ENCODE assay signal across 8 cellular contexts in genomic region chr7:24572421-24573007, GRCh38. TPM values are rescaled to one million over a fixed set of nuclear protein-coding genes. Genes with fewer than 3 reads are reported as not detected.
DNase-seq lines count a peak whose midpoint lies in the region; ATAC-seq lines count a peak whose summit lies in the region.

No MANE protein-coding gene starts in this region.

- ATAC-seq in GM18511 (IDR thresholded peaks at IDR 0.05; ENCODE audit: unreplicated experiment) (peak; percentile 22), HG02884 (IDR thresholded peaks at IDR 0.05; ENCODE audit: unreplicated experiment) (no peak)
- ATAC-seq in activated naive CD4-positive, alpha-beta T cell treated with anti-CD3 and anti-CD28 coated beads, Interleukin-2, amount 50 U/mL, for 72 hours = peak; percentile 52

- peak; percentile 73 for DNase-seq in A172 (ENCODE audit: low spot score)
- DNase-seq in NT2/D1 (ENCODE audit: low read depth, low spot score) = peak; percentile 38
- peak; percentile 24 to 54 for DNase-seq in activated naive CD4-positive, alpha-beta T cell treated with anti-CD3 and anti-CD28 coated beads, Interleukin-2, amount 50 U/mL, for 72 hours (ENCODE audit: low spot score in 2 of 2)
- DNase-seq in glomerular visceral epithelial cell (ENCODE audit: extremely low spot score) = peak; percentile 80
- peak; percentile 34 for DNase-seq in occipital lobe (lab: John Stamatoyannopoulos, UW)
- no peak for DNase-seq in NCI-H187 (lab: John Stamatoyannopoulos, UW)

- no peaks in the 10 kb centered on the region for H3K9me3 ChIP-seq in NT2/D1 (ENCODE audit: insufficient read depth, low read length)

- H3K36me3 ChIP-seq in NT2/D1 (ENCODE audit: insufficient read depth, insufficient read length, low read length) = no peaks in the 10 kb centered on the region

- H3K9me3 Mint-ChIP-seq in activated naive CD4-positive, alpha-beta T cell treated with anti-CD3 and anti-CD28 coated beads, Interleukin-2, amount 50 U/mL, for 72 hours = no peaks in the 10 kb centered on the region

- no peaks in the 10 kb centered on the region for H3K4me1 ChIP-seq in NT2/D1 (ENCODE audit: insufficient read depth, insufficient read length)

- peak overlapping the region; percentile 54 for H3K4me3 ChIP-seq in NT2/D1 (ENCODE audit: insufficient read length, low read depth)

- peak overlapping the region; percentile 62 for H3K9ac ChIP-seq in NT2/D1 (ENCODE audit: insufficient read length, low read depth)

- H3K27ac Mint-ChIP-seq in activated naive CD4-positive, alpha-beta T cell treated with anti-CD3 and anti-CD28 coated beads, Interleukin-2, amount 50 U/mL, for 72 hours = peak overlapping the region in 1 of 2 donors; percentile 61

- peaks cover 18% of the 10 kb centered on the region for H3K27me3 ChIP-seq in NT2/D1 (ENCODE audit: insufficient read depth, insufficient read length)

- H3K36me3 Mint-ChIP-seq in activated naive CD4-positive, alpha-beta T cell treated with anti-CD3 and anti-CD28 coated beads, Interleukin-2, amount 50 U/mL, for 72 hours = peaks cover 5 to 6% of the 10 kb centered on the region in 2 donors

RNA-seq across cellular contexts. Expression of gene PALS2, which starts 0.7 kb away (rescaled TPM):
- 30.9 and 38.9 TPM in 2 replicates for total RNA-seq in A172 (2014; rRNA removed; shearing (Covaris generic))
- total RNA-seq in activated naive CD4-positive, alpha-beta T cell treated with anti-CD3 and anti-CD28 coated beads, Interleukin-2, amount 50 U/mL, for 72 hours = 10 to 100 TPM; 23.2 to 25.7 TPM
- 422 TPM for total RNA-seq in occipital lobe

Comparison
In these comparisons a context has a peak if more than half of its experiments do, and no peak if none do; other contexts are left out.
1. DNase-seq: peak in A172 (single experiment), NT2/D1 (single experiment), activated naive CD4-positive, alpha-beta T cell treated with anti-CD3 and anti-CD28 coated beads, Interleukin-2, amount 50 U/mL, for 72 hours (2 of 2), glomerular visceral epithelial cell (single experiment) and occipital lobe (single experiment); none in NCI-H187 (0 of 2).
2. RNA of gene PALS2, which starts 0.7 kb away (total RNA-seq): 422 TPM in occipital lobe (single experiment); 30.9 to 38.9 TPM in A172 and 23.2 to 25.7 TPM in activated naive CD4-positive, alpha-beta T cell treated with anti-CD3 and anti-CD28 coated beads, Interleukin-2, amount 50 U/mL, for 72 hours; every median in the first group is over 10 times any median in the second.